In the genomic region with DNA sequence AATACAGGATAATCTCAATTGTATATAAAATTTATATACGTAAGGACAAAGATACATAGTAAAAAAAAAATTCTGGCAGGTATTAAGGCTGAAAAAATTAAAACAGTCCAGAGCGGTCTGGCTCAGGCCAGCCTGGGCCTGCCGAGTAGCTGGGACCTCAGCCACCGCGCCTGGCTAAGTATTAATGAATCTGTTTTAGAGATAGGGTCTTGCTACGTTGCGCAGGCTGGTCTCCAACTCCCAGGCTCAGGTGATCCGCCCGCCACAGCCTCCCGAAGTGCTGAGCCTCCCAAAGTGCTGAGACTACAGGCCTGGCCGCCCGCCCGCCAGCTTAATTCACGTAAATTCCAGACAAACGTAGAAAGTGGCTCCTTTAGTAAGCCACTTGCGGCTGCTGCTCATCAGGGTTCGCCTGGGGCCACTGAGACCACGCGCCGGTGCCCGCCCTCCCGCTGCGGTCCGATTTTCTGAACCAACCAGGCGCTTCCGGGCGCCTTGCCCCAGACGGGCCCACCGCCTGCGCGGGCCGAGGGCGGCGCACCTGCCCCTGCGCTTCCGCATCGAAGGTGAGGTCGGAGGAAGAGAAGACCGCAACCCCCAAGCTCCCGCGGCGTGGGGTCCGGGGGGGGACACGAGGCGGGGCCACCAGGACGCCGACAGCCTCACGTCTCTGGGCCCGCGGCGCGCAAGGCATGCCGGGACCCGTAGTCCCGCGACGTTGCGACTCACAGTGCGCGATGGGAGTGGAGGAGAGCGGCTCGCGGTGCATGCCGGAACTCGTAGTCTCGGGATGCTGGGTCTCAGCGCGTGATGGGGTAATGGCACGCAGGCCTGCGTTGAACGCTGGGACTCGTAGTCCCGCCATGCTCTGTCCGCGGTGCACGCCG, we compare ENCODE assay signal across 8 cellular contexts.
DNase-seq lines count a peak whose midpoint lies in the region; ATAC-seq, FAIRE-seq and TF ChIP-seq lines count a peak whose summit lies in the region.

No MANE protein-coding gene starts in this region.

- peak; percentile 97 for ATAC-seq in HG03378 (IDR thresholded peaks at IDR 0.05; ENCODE audit: unreplicated experiment)

- peak; percentile 45 for FAIRE-seq in islet of Langerhans (lab: Jason Lieb, UNC)

- TF ChIP-seq POLR2A in GM19099 (IDR thresholded peaks at IDR 0.05; ENCODE audit: extremely low read depth, insufficient read length, low read depth), result peak; percentile 77

- DNase-seq in AML-193 (lab: John Stamatoyannopoulos, UW) (peak; percentile 95 to 96), NCI-H446 treated with DMSO at 0.1 percent for 48 hours (lab: John Stamatoyannopoulos, UW) (peak; percentile 93), cerebellar nuclear complex (lab: John Stamatoyannopoulos, UW) (peak; percentile 87 to 98)
- DNase-seq in activated CD4-positive, CD25-positive, alpha-beta regulatory T cell treated with anti-CD3 and anti-CD28 coated beads, Interleukin-2, amount 50 U/mL, for 72 hours, result peak; percentile 96
- DNase-seq in stimulated activated CD4-positive, alpha-beta T cell treated with anti-CD3 and anti-CD28 coated beads, Interleukin-12 subunit alpha, Interleukin-12 subunit beta, amount 100 ng/mL, for 24 hours (ENCODE audit: low read depth in 2 of 2), result peak; percentile 93 to 97

Comparison
In these comparisons a context has a peak if more than half of its experiments do, and no peak if none do; other contexts are left out.
1. Peak in every context shown above with its lines: DNase-seq and ATAC-seq.